14 cellular contexts compared by ENCODE assay signal in the genomic region with DNA sequence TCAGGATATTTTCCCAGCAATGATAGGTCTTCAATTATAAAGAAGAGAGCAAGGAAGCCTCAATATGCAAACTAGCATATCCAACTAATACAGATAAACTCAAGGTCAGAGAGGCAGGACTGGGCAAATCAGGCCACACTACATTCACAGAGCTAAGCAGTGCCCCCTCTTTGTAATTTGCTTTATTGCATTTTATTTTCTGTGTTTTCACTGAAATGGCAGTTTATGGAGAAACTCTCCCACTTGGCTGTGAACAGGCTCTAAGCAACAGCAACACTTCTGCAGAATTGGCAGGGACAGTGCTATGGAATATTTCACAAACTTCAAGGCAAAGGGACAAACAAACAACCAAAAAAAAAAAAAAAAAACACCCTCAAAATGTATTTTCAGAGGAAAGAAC.
A peak's percentile ranks its signal among the peaks of the same experiment; 100 is the strongest.
DNase-seq lines count a peak whose midpoint lies in the region; ATAC-seq and TF ChIP-seq lines count a peak whose summit lies in the region.
"Had no signal": no experiment of that assay in that cellular context is flagged by ENCODE, and none has a peak within 500 bp of the region (broad histone marks: within the 10 kb centered on the region; RNA-seq: fewer than 3 reads in every experiment).

No MANE protein-coding gene starts in this region.

- H3K36me3 Mint-ChIP-seq in neural crest cell (ENCODE audit: low read depth): no peaks in the 10 kb centered on the region
- H3K36me3 Mint-ChIP-seq in activated CD8-positive, alpha-beta memory T cell treated with anti-CD3 and anti-CD28 coated beads, Interleukin-2, amount 10 ng/mL, durations not matched to agents 7 days and 5 days: no peaks in the 10 kb centered on the region

- ATAC-seq in activated CD8-positive, alpha-beta memory T cell treated with anti-CD3 and anti-CD28 coated beads, Interleukin-2, amount 10 ng/mL, durations not matched to agents 7 days and 5 days: no peak
- ATAC-seq: activated T-cell treated with anti-CD3 and anti-CD28 coated beads, Interleukin-2, amount 50 U/mL, for 4 hours had no signal

- no peaks in the 10 kb centered on the region for H3K9me3 ChIP-seq in MG63
- H3K9me3 ChIP-seq: neutrophil had no signal

- no peaks in the 10 kb centered on the region for H3K27me3 Mint-ChIP-seq in neural crest cell (ENCODE audit: low read depth)
- H3K27me3 Mint-ChIP-seq in activated CD8-positive, alpha-beta memory T cell treated with anti-CD3 and anti-CD28 coated beads, Interleukin-2, amount 10 ng/mL, durations not matched to agents 7 days and 5 days: peaks cover 11% of the 10 kb centered on the region

- no peak overlapping the region for H3K4me3 ChIP-seq in dorsolateral prefrontal cortex
- no peak overlapping the region for H3K4me3 ChIP-seq in MG63

- H3K4me1 Mint-ChIP-seq in neural crest cell: peaks cover 32% of the 10 kb centered on the region
- H3K4me1 Mint-ChIP-seq in activated CD8-positive, alpha-beta memory T cell treated with anti-CD3 and anti-CD28 coated beads, Interleukin-2, amount 10 ng/mL, durations not matched to agents 7 days and 5 days: no peaks in the 10 kb centered on the region

- no peak overlapping the region for H3K27ac Mint-ChIP-seq in neural crest cell (ENCODE audit: unreplicated experiment)
- no peak overlapping the region for H3K27ac Mint-ChIP-seq in activated CD8-positive, alpha-beta memory T cell treated with anti-CD3 and anti-CD28 coated beads, Interleukin-2, amount 10 ng/mL, durations not matched to agents 7 days and 5 days

- DNase-seq in DMS53 (lab: John Stamatoyannopoulos, UW) (peak; percentile 25), DMS53 treated with DMSO at 0.1 percent for 48 hours (lab: John Stamatoyannopoulos, UW; ENCODE audit: unreplicated experiment) (no peak), NCI-H526 treated with DMSO at 0.1 percent for 48 hours (lab: John Stamatoyannopoulos, UW) (peak; percentile 16), dorsolateral prefrontal cortex (no peak), neural crest cell (ENCODE audit: low read depth, low spot score) (no peak), NCI-H1930 (lab: John Stamatoyannopoulos, UW) (no peak), MG63 (no peak)
- no peak for DNase-seq in activated CD8-positive, alpha-beta memory T cell treated with anti-CD3 and anti-CD28 coated beads, Interleukin-2, amount 10 ng/mL, durations not matched to agents 7 days and 5 days
- DNase-seq: 8988T; activated CD4-positive, CD25-positive, alpha-beta regulatory T cell treated with anti-CD3 and anti-CD28 coated beads, Interleukin-2, amount 50 U/mL, for 72 hours; activated T-cell treated with anti-CD3 and anti-CD28 coated beads, Interleukin-2, amount 50 U/mL, for 4 hours; effector memory CD4-positive, alpha-beta T cell; NCI-H510A treated with DMSO at 0.1 percent for 48 hours had no signal

- H3K27me3 ChIP-seq in dorsolateral prefrontal cortex: no peaks in the 10 kb centered on the region
- no peaks in the 10 kb centered on the region for H3K27me3 ChIP-seq in MG63

- peak overlapping the region in 7 of 59 donors; percentile 19 to 48 (median 38) for H3K27ac ChIP-seq in dorsolateral prefrontal cortex
- H3K27ac ChIP-seq: neutrophil had no signal

- H3K36me3 ChIP-seq in MG63: no peaks in the 10 kb centered on the region
- H3K36me3 ChIP-seq: neutrophil had no signal

- TF ChIP-seq CTCF in dorsolateral prefrontal cortex (IDR thresholded peaks at IDR 0.05 in 54 of 56, conservative IDR thresholded peaks at IDR 0.05 in 2 of 56; ENCODE audit: low read depth in 1 of 56, partially characterized antibody in 56 of 56) (peak in 40 of 56 donors; percentile 16 to 61 (median 33)), neural crest cell (conservative IDR thresholded peaks at IDR 0.05) (peak; percentile 20)

- CTCF ChIA-PET in activated CD8-positive, alpha-beta memory T cell treated with anti-CD3 and anti-CD28 coated beads, Interleukin-2, amount 10 ng/mL, durations not matched to agents 7 days and 5 days (lab: Charles Lee): interaction anchor here (1.5 kb wide), 1 partner anchor 14 kb away, joined by 4 read pairs; no protein-coding TSS in a partner anchor

- no peak overlapping the region for H3K4me3 Mint-ChIP-seq in neural crest cell
- no peak overlapping the region for H3K4me3 Mint-ChIP-seq in activated CD8-positive, alpha-beta memory T cell treated with anti-CD3 and anti-CD28 coated beads, Interleukin-2, amount 10 ng/mL, durations not matched to agents 7 days and 5 days
- H3K4me3 Mint-ChIP-seq: activated T-cell treated with anti-CD3 and anti-CD28 coated beads, Interleukin-2, amount 50 U/mL, for 4 hours had no signal

- intact Hi-C loops in dorsolateral prefrontal cortex (cut with DNase I): loop anchor here in 1 of 2 donors (10.0 kb wide), 1 partner anchor 471 kb away; no protein-coding TSS in a partner anchor

- H3K9me3 Mint-ChIP-seq in neural crest cell: no peaks in the 10 kb centered on the region
- no peaks in the 10 kb centered on the region for H3K9me3 Mint-ChIP-seq in activated CD8-positive, alpha-beta memory T cell treated with anti-CD3 and anti-CD28 coated beads, Interleukin-2, amount 10 ng/mL, durations not matched to agents 7 days and 5 days (ENCODE audit: low read depth)
- H3K9me3 Mint-ChIP-seq: activated T-cell treated with anti-CD3 and anti-CD28 coated beads, Interleukin-2, amount 50 U/mL, for 4 hours had no signal

Comparison
In these comparisons a context has a peak if more than half of its experiments do, and no peak if none do; other contexts are left out.
1. DNase-seq: peak in DMS53 (single experiment) and NCI-H526 treated with DMSO at 0.1 percent for 48 hours (single experiment); none in DMS53 treated with DMSO at 0.1 percent for 48 hours (single experiment), dorsolateral prefrontal cortex (0 of 10), neural crest cell (single experiment), NCI-H1930 (0 of 2), activated CD8-positive, alpha-beta memory T cell treated with anti-CD3 and anti-CD28 coated beads, Interleukin-2, amount 10 ng/mL, durations not matched to agents 7 days and 5 days (single experiment) and MG63 (single experiment).